In the genomic region with DNA sequence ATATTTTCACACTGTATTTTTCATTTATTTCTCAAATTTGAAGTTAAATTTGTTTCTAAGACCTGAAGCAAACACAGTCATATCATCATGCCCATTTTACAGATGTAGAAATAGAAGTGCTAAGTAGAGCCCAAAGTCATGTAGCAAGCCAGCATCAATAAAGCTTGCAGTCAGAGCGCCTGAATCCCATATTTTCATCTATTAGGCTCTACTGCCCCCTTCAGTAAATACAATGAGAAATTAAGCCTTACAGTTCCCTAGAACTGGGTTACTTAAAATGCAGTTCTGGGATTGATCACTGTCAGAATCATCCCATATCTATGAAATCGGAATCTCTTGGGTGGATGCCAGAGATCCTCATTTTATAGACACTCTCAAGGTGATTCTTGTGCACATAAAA, we compare ENCODE assay signal across 8 cellular contexts.
DNase-seq lines count a peak whose midpoint lies in the region; ATAC-seq and TF ChIP-seq lines count a peak whose summit lies in the region.

No MANE protein-coding gene starts in this region.

- POLR2A ChIA-PET in SK-N-SH (lab: Yijun Ruan, JAX) = no interaction called here

- no peaks in the 10 kb centered on the region for H3F3A ChIP-seq in SK-N-SH (replicated peaks; ENCODE audit: insufficient read depth)

- H3K27me3 ChIP-seq in SK-N-SH (ENCODE audit: insufficient read depth) (peaks cover 39% of the 10 kb centered on the region), left ventricle myocardium inferior (ENCODE audit: low read depth) (no peaks in the 10 kb centered on the region), thyroid gland (no peaks in the 10 kb centered on the region)

- DNase-seq in DMS153 (lab: John Stamatoyannopoulos, UW) (peak; percentile 14), LoVo (ENCODE audit: low spot score) (peak; percentile 65), SK-N-SH (peak; percentile 26), left ventricle myocardium inferior (no peak), thyroid gland (no peak), ureter (ENCODE audit: low spot score) (no peak), GOT3 (lab: John Stamatoyannopoulos, UW) (no peak)

- H3K79me2 ChIP-seq in SK-N-SH (ENCODE audit: insufficient read depth) = no peaks in the 10 kb centered on the region

- no peaks in the 10 kb centered on the region for H4K20me1 ChIP-seq in SK-N-SH (ENCODE audit: insufficient read depth)

- no peaks in the 10 kb centered on the region for H3K36me3 ChIP-seq in SK-N-SH (replicated peaks in 1 of 2; ENCODE audit: control insufficient read depth in 1 of 2, insufficient read depth in 2 of 2, low read length in 1 of 2)
- no peaks in the 10 kb centered on the region for H3K36me3 ChIP-seq in left ventricle myocardium inferior
- no peaks in the 10 kb centered on the region for H3K36me3 ChIP-seq in thyroid gland

- H3K4me3 ChIP-seq in SK-N-SH (ENCODE audit: low read depth in 2 of 2, low read length in 1 of 2) = no peak overlapping the region
- H3K4me3 ChIP-seq in left ventricle myocardium inferior = no peak overlapping the region
- no peak overlapping the region for H3K4me3 ChIP-seq in thyroid gland (replicated peaks in 1 of 3)

- H3K27ac ChIP-seq in SK-N-SH (ENCODE audit: low read depth in 2 of 2, low read length in 1 of 2) (no peak overlapping the region), left ventricle myocardium inferior (replicated peaks) (no peak overlapping the region), thyroid gland (no peak overlapping the region)

- TF ChIP-seq EP300 in SK-N-SH (IDR thresholded peaks at IDR 0.05; ENCODE audit: borderline replicate concordance in 1 of 2, low read depth in 1 of 2, low read length in 1 of 2) = no peak

- peak; percentile 64 for TF ChIP-seq CTCF in SK-N-SH (IDR thresholded peaks at IDR 0.05)
- peak; percentile 56 for TF ChIP-seq CTCF in left ventricle myocardium inferior (IDR thresholded peaks at IDR 0.05; ENCODE audit: borderline replicate concordance)
- TF ChIP-seq CTCF in thyroid gland (IDR thresholded peaks at IDR 0.05) = peak in 4 of 6 experiments; percentile 39 to 63 (median 55)

- H3K4me2 ChIP-seq in SK-N-SH = no peak overlapping the region

- no peak overlapping the region for H2AFZ ChIP-seq in SK-N-SH (ENCODE audit: low read depth)

- no peak for ATAC-seq in GM19455 (IDR thresholded peaks at IDR 0.05; ENCODE audit: unreplicated experiment)

- intact Hi-C loops in left ventricle myocardium inferior (cut with micrococcal nuclease) (loop anchor here (5.0 to 10.0 kb wide), 2 partner anchors 95 to 168 kb away; no protein-coding TSS in a partner anchor), thyroid gland (cut with DNase I) (loop anchor here (10.0 kb wide), 1 partner anchor 165 kb away; no protein-coding TSS in a partner anchor)

- 3% methylated on average over 2 of the region's 2 CpGs for WGBS in SK-N-SH (ENCODE audit: low lambda C conversion rate)
- 17 to 38% methylated on average over 2 of the region's 2 CpGs for WGBS in thyroid gland, 2 donors

- no peak overlapping the region for H3K9ac ChIP-seq in SK-N-SH

- CTCF ChIA-PET in SK-N-SH (lab: Yijun Ruan, JAX) = interaction anchor here (0.6 to 2.6 kb wide), 8 partner anchors 10 to 588 kb away, joined by 3 to 18 read pairs (median 4); no protein-coding TSS in a partner anchor

- no peak for TF ChIP-seq POLR2A in thyroid gland (IDR thresholded peaks at IDR 0.05)

- H3K4me1 ChIP-seq in SK-N-SH (ENCODE audit: control insufficient read depth in 1 of 2, insufficient read depth in 2 of 2, low read depth in 1 of 2, low read length in 1 of 2) = peaks cover 0 to 6% of the 10 kb centered on the region in 2 experiments; a peak in 1 of 4 replicates
- H3K4me1 ChIP-seq in left ventricle myocardium inferior = no peaks in the 10 kb centered on the region
- peaks cover 13 to 23% of the 10 kb centered on the region in 2 donors for H3K4me1 ChIP-seq in thyroid gland

- TF ChIP-seq RAD21 in SK-N-SH (IDR thresholded peaks at IDR 0.05; ENCODE audit: low read length) = peak; percentile 69

- H3K9me3 ChIP-seq in SK-N-SH (no peaks in the 10 kb centered on the region), left ventricle myocardium inferior (replicated peaks) (no peaks in the 10 kb centered on the region), thyroid gland (no peaks in the 10 kb centered on the region)

- no peaks in the 10 kb centered on the region for H3K9me2 ChIP-seq in SK-N-SH

TF ChIP-seq in SK-N-SH, 30 proteins besides CTCF, POLR2A, EP300 and RAD21:
- TF ChIP-seq SMC3 (IDR thresholded peaks at IDR 0.05; ENCODE audit: low read depth, low read length) = peak; percentile 63
- no peak for TF ChIP-seq GATA2 (CRISPR knock-in tag; IDR thresholded peaks at IDR 0.05)
TF ChIP-seq in SK-N-SH: peak in this region for 1.

Comparison
In these comparisons a context has a peak if more than half of its experiments do, and no peak if none do; other contexts are left out.
1. DNase-seq: peak in DMS153 (single experiment), LoVo (single experiment) and SK-N-SH (single experiment); none in left ventricle myocardium inferior (single experiment), thyroid gland (0 of 2), ureter (single experiment) and GOT3 (single experiment).
2. Peak in every context shown above with its lines, with median percentiles within 50 percentile points of each other: CTCF ChIP-seq.